29 cellular contexts compared by ENCODE assay signal in genomic region chr5:82707741-82708140, GRCh38.
DNase-seq lines count a peak whose midpoint lies in the region; ATAC-seq and TF ChIP-seq lines count a peak whose summit lies in the region.
"Had no signal": no experiment of that assay in that cellular context is flagged by ENCODE, and none has a peak within 500 bp of the region (broad histone marks: within the 10 kb centered on the region; RNA-seq: fewer than 3 reads in every experiment).

No MANE protein-coding gene starts in this region.

- no peak overlapping the region for H3K4me3 Mint-ChIP-seq in progenitor cell of endocrine pancreas (ENCODE audit: low read depth)
- H3K4me3 Mint-ChIP-seq: activated naive CD4-positive, alpha-beta T cell treated with anti-CD3 and anti-CD28 coated beads, Interleukin-2, amount 50 U/mL, for 24 hours; activated T-helper 17 cell treated with anti-CD3 and anti-CD28 coated beads, Interleukin-2, amount 50 U/mL, for 72 hours; central memory CD8-positive, alpha-beta T cell; GM23338; stimulated activated memory B cell treated with anti-CD40 and anti-IgM and Interleukin-4, amounts not matched to agents 10 μg/mL and 1 μg/mL and 100 μg/mL, for 72 hours; WTC11 had no signal

- H3K9me3 Mint-ChIP-seq in progenitor cell of endocrine pancreas (ENCODE audit: low read depth): peaks cover 4% of the 10 kb centered on the region
- H3K9me3 Mint-ChIP-seq: activated naive CD4-positive, alpha-beta T cell treated with anti-CD3 and anti-CD28 coated beads, Interleukin-2, amount 50 U/mL, for 24 hours; activated T-helper 17 cell treated with anti-CD3 and anti-CD28 coated beads, Interleukin-2, amount 50 U/mL, for 72 hours; central memory CD8-positive, alpha-beta T cell; GM23338 had no signal

- no peak for TF ChIP-seq CTCF in brain microvascular endothelial cell (IDR thresholded peaks at IDR 0.05; ENCODE audit: low read depth, low read length, missing control alignments)
- no peak for TF ChIP-seq CTCF in progenitor cell of endocrine pancreas (IDR thresholded peaks at IDR 0.05; ENCODE audit: unreplicated experiment)
- TF ChIP-seq CTCF in GM13977 (IDR thresholded peaks at IDR 0.05; ENCODE audit: extremely low read depth, insufficient read depth, missing control alignments): no peak

- H3K4me1 Mint-ChIP-seq in progenitor cell of endocrine pancreas (ENCODE audit: low read depth): peaks cover 30% of the 10 kb centered on the region
- H3K4me1 Mint-ChIP-seq: activated naive CD4-positive, alpha-beta T cell treated with anti-CD3 and anti-CD28 coated beads, Interleukin-2, amount 50 U/mL, for 24 hours; activated T-helper 17 cell treated with anti-CD3 and anti-CD28 coated beads, Interleukin-2, amount 50 U/mL, for 72 hours; central memory CD8-positive, alpha-beta T cell; stimulated activated memory B cell treated with anti-CD40 and anti-IgM and Interleukin-4, amounts not matched to agents 10 μg/mL and 1 μg/mL and 100 μg/mL, for 72 hours had no signal

- no peak overlapping the region for H3K27ac ChIP-seq in brain microvascular endothelial cell
- H3K27ac ChIP-seq: dorsolateral prefrontal cortex, suprapubic skin, vagina had no signal

- no peaks in the 10 kb centered on the region for H3K36me3 ChIP-seq in brain microvascular endothelial cell (replicated peaks)
- H3K36me3 ChIP-seq: suprapubic skin, vagina had no signal

- DNase-seq in EL (peak; percentile 1), LHCN-M2 (ENCODE audit: low read depth) (peak; percentile 9), brain microvascular endothelial cell (peak; percentile 9), progenitor cell of endocrine pancreas (ENCODE audit: low spot score, unreplicated experiment) (no peak), GM13977 (ENCODE audit: low spot score) (no peak), globus pallidus (ENCODE audit: low spot score) (no peak)
- DNase-seq in activated CD4-positive, alpha-beta T cell treated with anti-CD3 and anti-CD28 coated beads for 1 hour: no peak
- DNase-seq: activated CD4-positive, alpha-beta T cell treated with anti-CD3 and anti-CD28 coated beads, Interleukin-2, amount 50 U/mL, for 4 hours; C1 segment of cervical spinal cord; Calu3; dorsolateral prefrontal cortex; left colon; mesendoderm; NCI-H1105; NCI-H2081; NCI-H226; nucleus accumbens; Right ventricle myocardium superior; stimulated activated CD4-positive, alpha-beta T cell treated with anti-CD3 and anti-CD28 coated beads, Interleukin-2, amount 100 ng/mL, for 48 hours; T1000 had no signal

- no peaks in the 10 kb centered on the region for H3K27me3 ChIP-seq in brain microvascular endothelial cell (replicated peaks)
- H3K27me3 ChIP-seq: dorsolateral prefrontal cortex, suprapubic skin, vagina had no signal

- ATAC-seq in HG02840 (IDR thresholded peaks at IDR 0.05; ENCODE audit: low FRiP score, unreplicated experiment): no peak
- ATAC-seq: activated T-helper 17 cell treated with anti-CD3 and anti-CD28 coated beads, Interleukin-2, amount 50 U/mL, for 72 hours; GM23338; left colon; stimulated activated memory B cell treated with anti-CD40 and anti-IgM and Interleukin-4, amounts not matched to agents 10 μg/mL and 1 μg/mL and 100 μg/mL, for 72 hours; WTC11 had no signal

- H3K36me3 Mint-ChIP-seq in progenitor cell of endocrine pancreas (ENCODE audit: insufficient read depth): no peaks in the 10 kb centered on the region
- H3K36me3 Mint-ChIP-seq: activated naive CD4-positive, alpha-beta T cell treated with anti-CD3 and anti-CD28 coated beads, Interleukin-2, amount 50 U/mL, for 24 hours; stimulated activated memory B cell treated with anti-CD40 and anti-IgM and Interleukin-4, amounts not matched to agents 10 μg/mL and 1 μg/mL and 100 μg/mL, for 72 hours; WTC11 had no signal

- in situ Hi-C loops in brain microvascular endothelial cell (cut with HindIII; ENCODE audit: low pct_ligation_motif_present, low sequenced_read_pairs): no loop called here
- in situ Hi-C loops in GM13977 (cut with MboI; ENCODE audit: low pct_unique_long_range_greater_than_20kb, low sequenced_read_pairs, unreplicated experiment): no loop called here

- no peaks in the 10 kb centered on the region for H3K27me3 Mint-ChIP-seq in progenitor cell of endocrine pancreas
- H3K27me3 Mint-ChIP-seq: activated T-helper 17 cell treated with anti-CD3 and anti-CD28 coated beads, Interleukin-2, amount 50 U/mL, for 72 hours; central memory CD8-positive, alpha-beta T cell; stimulated activated memory B cell treated with anti-CD40 and anti-IgM and Interleukin-4, amounts not matched to agents 10 μg/mL and 1 μg/mL and 100 μg/mL, for 72 hours had no signal

- H3K4me3 ChIP-seq in brain microvascular endothelial cell (ENCODE audit: low read depth, low read length): no peak overlapping the region
- H3K4me3 ChIP-seq: dorsolateral prefrontal cortex, GM23338, suprapubic skin, vagina had no signal

- H3K27ac Mint-ChIP-seq in progenitor cell of endocrine pancreas: peak overlapping the region; percentile 7
- H3K27ac Mint-ChIP-seq: activated naive CD4-positive, alpha-beta T cell treated with anti-CD3 and anti-CD28 coated beads, Interleukin-2, amount 50 U/mL, for 24 hours; activated T-helper 17 cell treated with anti-CD3 and anti-CD28 coated beads, Interleukin-2, amount 50 U/mL, for 72 hours; GM23338; stimulated activated memory B cell treated with anti-CD40 and anti-IgM and Interleukin-4, amounts not matched to agents 10 μg/mL and 1 μg/mL and 100 μg/mL, for 72 hours; WTC11 had no signal

Comparison
In these comparisons a context has a peak if more than half of its experiments do, and no peak if none do; other contexts are left out.
1. DNase-seq: peak in EL (single experiment), LHCN-M2 (single experiment) and brain microvascular endothelial cell (single experiment); none in progenitor cell of endocrine pancreas (single experiment), GM13977 (single experiment), globus pallidus (single experiment) and activated CD4-positive, alpha-beta T cell treated with anti-CD3 and anti-CD28 coated beads for 1 hour (single experiment).